1 cellular context compared by ENCODE assay signal in the genomic region with DNA sequence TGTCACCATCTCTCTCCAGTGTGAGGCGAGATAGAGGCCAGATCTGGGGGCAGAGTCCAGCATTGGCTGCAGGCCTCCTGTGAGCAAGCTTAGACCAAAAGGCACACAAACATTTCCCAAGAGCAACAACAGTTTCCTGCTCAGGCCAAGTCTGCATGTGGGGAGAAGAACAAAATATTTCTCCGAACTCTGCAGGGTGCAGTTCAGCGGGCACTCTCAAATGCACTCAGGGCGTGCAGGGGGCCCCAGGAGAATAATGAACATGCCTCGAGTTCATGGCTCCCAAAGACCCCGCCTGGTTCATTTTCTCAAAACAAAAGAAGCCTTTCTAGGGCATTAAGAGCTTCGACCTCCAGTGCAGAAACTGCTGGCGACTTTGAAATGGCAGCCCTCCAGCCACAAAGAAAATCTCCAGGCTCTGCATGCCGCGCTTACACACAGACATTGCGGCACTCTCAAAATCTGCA.
TF ChIP-seq lines count a peak whose summit lies in the region.

No MANE protein-coding gene starts in this region.

TF ChIP-seq in HepG2, 621 proteins besides CTCF, POLR2A, EP300 and RAD21 (continued from another document and continues in another):
- TF ChIP-seq, protein P1, sequence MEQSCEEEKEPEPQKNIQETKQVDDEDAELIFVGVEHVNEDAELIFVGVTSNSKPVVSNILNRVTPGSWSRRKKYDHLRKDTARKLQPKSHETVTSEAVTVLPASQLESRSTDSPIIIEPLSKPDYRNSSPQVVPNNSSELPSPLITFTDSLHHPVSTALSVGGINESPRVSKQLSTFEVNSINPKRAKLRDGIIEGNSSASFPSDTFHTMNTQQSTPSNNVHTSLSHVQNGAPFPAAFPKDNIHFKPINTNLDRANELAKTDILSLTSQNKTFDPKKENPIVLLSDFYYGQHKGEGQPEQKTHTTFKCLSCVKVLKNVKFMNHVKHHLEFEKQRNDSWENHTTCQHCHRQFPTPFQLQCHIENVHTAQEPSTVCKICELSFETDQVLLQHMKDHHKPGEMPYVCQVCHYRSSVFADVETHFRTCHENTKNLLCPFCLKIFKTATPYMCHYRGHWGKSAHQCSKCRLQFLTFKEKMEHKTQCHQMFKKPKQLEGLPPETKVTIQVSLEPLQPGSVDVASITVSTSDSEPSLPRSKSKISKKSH (CRISPR knock-in tag; IDR thresholded peaks at IDR 0.05; ENCODE audit: borderline replicate concordance): no peak
- TF ChIP-seq CBFB (CRISPR knock-in tag; IDR thresholded peaks at IDR 0.05) (no peak), MYC (CRISPR knock-in tag; IDR thresholded peaks at IDR 0.05; ENCODE audit: borderline replicate concordance) (0 out of 2 replicates have a peak, but pooled peaks have one; percentile 23), ZNF205 (CRISPR knock-in tag; IDR thresholded peaks at IDR 0.05) (no peak), ZNF350 (CRISPR knock-in tag; IDR thresholded peaks at IDR 0.05; ENCODE audit: borderline replicate concordance, low read depth) (no peak), MLLT10 (CRISPR knock-in tag; IDR thresholded peaks at IDR 0.05) (no peak), ZNF224 (CRISPR knock-in tag; IDR thresholded peaks at IDR 0.05) (no peak), JUNB (CRISPR knock-in tag; IDR thresholded peaks at IDR 0.05; ENCODE audit: borderline replicate concordance) (no peak), FOXA1 (IDR thresholded peaks at IDR 0.05) (no peak), FOXA1 (CRISPR knock-in tag; IDR thresholded peaks at IDR 0.05) (no peak), PAXIP1 (CRISPR knock-in tag; conservative IDR thresholded peaks at IDR 0.05) (peak; percentile 66), ZNF510 (CRISPR knock-in tag; IDR thresholded peaks at IDR 0.05; ENCODE audit: low read depth) (no peak), ELF4 (CRISPR knock-in tag; IDR thresholded peaks at IDR 0.05; ENCODE audit: borderline replicate concordance) (no peak), JARID2 (CRISPR knock-in tag; IDR thresholded peaks at IDR 0.05; ENCODE audit: insufficient replicate concordance) (no peak), ZFP82 (CRISPR knock-in tag; IDR thresholded peaks at IDR 0.05; ENCODE audit: borderline replicate concordance) (no peak), HOXA9 (CRISPR knock-in tag; IDR thresholded peaks at IDR 0.05; ENCODE audit: borderline replicate concordance) (no peak), HNRNPLL (IDR thresholded peaks at IDR 0.05; ENCODE audit: low read depth, low read length, poor library complexity, severe bottlenecking) (no peak), MTF1 (CRISPR knock-in tag; IDR thresholded peaks at IDR 0.05) (no peak), ZBTB34 (CRISPR knock-in tag; IDR thresholded peaks at IDR 0.05) (no peak), PRDM4 (CRISPR knock-in tag; IDR thresholded peaks at IDR 0.05; ENCODE audit: borderline replicate concordance) (no peak), SNAPC4 (CRISPR knock-in tag; IDR thresholded peaks at IDR 0.05) (no peak), FOXJ3 (CRISPR knock-in tag; IDR thresholded peaks at IDR 0.05; ENCODE audit: borderline replicate concordance) (peak; percentile 55; the same call in 1 of the 2 replicates), BATF2 (CRISPR knock-in tag; IDR thresholded peaks at IDR 0.05) (no peak), HIVEP1 (CRISPR knock-in tag; IDR thresholded peaks at IDR 0.05) (no peak), ZSCAN31 (CRISPR knock-in tag; IDR thresholded peaks at IDR 0.05; ENCODE audit: low read depth) (no peak), NCOR1 (IDR thresholded peaks at IDR 0.05; ENCODE audit: borderline replicate concordance, low read length) (0 out of 2 replicates have a peak, but pooled peaks have one; percentile 43), MED1 (CRISPR knock-in tag; IDR thresholded peaks at IDR 0.05) (0 out of 2 replicates have a peak, but pooled peaks have one; percentile 27), MAZ (IDR thresholded peaks at IDR 0.05; ENCODE audit: borderline replicate concordance, low read depth, low read length) (no peak), MAZ (CRISPR knock-in tag; IDR thresholded peaks at IDR 0.05; ENCODE audit: low read depth) (no peak), ZNF746 (CRISPR knock-in tag; IDR thresholded peaks at IDR 0.05) (no peak)
- TF ChIP-seq, protein P2, sequence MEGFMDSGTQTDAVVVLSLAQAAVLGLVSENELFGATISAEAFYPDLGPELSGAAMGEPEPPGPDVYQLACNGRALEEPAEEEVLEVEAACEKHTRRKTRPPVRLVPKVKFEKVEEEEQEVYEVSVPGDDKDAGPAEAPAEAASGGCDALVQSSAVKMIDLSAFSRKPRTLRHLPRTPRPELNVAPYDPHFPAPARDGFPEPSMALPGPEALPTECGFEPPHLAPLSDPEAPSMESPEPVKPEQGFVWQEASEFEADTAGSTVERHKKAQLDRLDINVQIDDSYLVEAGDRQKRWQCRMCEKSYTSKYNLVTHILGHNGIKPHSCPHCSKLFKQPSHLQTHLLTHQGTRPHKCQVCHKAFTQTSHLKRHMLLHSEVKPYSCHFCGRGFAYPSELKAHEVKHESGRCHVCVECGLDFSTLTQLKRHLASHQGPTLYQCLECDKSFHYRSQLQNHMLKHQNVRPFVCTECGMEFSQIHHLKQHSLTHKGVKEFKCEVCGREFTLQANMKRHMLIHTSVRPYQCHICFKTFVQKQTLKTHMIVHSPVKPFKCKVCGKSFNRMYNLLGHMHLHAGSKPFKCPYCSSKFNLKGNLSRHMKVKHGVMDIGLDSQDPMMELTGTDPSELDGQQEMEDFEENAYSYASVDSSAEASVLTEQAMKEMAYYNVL (CRISPR knock-in tag; IDR thresholded peaks at IDR 0.05; ENCODE audit: borderline replicate concordance): no peak
- TF ChIP-seq, protein P3, sequence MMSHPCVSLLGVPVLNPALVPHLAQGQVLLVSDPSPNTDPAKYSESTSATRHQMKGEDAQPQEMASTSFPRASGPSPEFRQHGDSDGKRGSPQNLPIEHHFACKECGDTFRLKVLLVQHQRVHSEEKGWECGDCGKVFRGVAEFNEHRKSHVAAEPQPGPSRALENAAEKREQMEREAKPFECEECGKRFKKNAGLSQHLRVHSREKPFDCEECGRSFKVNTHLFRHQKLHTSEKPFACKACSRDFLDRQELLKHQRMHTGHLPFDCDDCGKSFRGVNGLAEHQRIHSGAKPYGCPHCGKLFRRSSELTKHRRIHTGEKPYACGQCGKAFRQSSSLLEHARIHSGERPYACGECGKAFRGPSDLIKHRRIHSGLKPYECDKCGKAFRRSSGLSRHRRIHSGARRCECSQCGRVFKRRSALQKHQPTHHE (CRISPR knock-in tag; IDR thresholded peaks at IDR 0.05; ENCODE audit: borderline replicate concordance): no peak
- TF ChIP-seq, protein P4, sequence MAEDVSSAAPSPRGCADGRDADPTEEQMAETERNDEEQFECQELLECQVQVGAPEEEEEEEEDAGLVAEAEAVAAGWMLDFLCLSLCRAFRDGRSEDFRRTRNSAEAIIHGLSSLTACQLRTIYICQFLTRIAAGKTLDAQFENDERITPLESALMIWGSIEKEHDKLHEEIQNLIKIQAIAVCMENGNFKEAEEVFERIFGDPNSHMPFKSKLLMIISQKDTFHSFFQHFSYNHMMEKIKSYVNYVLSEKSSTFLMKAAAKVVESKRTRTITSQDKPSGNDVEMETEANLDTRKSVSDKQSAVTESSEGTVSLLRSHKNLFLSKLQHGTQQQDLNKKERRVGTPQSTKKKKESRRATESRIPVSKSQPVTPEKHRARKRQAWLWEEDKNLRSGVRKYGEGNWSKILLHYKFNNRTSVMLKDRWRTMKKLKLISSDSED (CRISPR knock-in tag; IDR thresholded peaks at IDR 0.05): no peak
- TF ChIP-seq, protein P5, sequence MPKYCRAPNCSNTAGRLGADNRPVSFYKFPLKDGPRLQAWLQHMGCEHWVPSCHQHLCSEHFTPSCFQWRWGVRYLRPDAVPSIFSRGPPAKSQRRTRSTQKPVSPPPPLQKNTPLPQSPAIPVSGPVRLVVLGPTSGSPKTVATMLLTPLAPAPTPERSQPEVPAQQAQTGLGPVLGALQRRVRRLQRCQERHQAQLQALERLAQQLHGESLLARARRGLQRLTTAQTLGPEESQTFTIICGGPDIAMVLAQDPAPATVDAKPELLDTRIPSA (CRISPR knock-in tag; IDR thresholded peaks at IDR 0.05; ENCODE audit: borderline replicate concordance): no peak
